In genomic region chr5:55429707-55430253, GRCh38 we compare ENCODE assay signal across 1 cellular context.
TF ChIP-seq lines count a peak whose summit lies in the region.

No MANE protein-coding gene starts in this region.

TF ChIP-seq in HepG2, 621 proteins besides CTCF, POLR2A, EP300 and RAD21 (continued from another document):
- TF ChIP-seq NFAT5 (CRISPR knock-in tag; IDR thresholded peaks at IDR 0.05) (no peak), HNF1B (CRISPR knock-in tag; IDR thresholded peaks at IDR 0.05) (0 out of 2 replicates have a peak, but pooled peaks have one; percentile 24), PAXIP1 (CRISPR knock-in tag; conservative IDR thresholded peaks at IDR 0.05) (peak; percentile 52; the same call in 1 of the 2 replicates), NCOR1 (IDR thresholded peaks at IDR 0.05; ENCODE audit: borderline replicate concordance, low read length) (peak; percentile 68; the same call in 1 of the 2 replicates), JUN (CRISPR knock-in tag; IDR thresholded peaks at IDR 0.05) (0 out of 2 replicates have a peak, but pooled peaks have one; percentile 35), ZBED4 (CRISPR knock-in tag; IDR thresholded peaks at IDR 0.05; ENCODE audit: borderline replicate concordance) (no peak), TBX2 (CRISPR knock-in tag; IDR thresholded peaks at IDR 0.05; ENCODE audit: borderline replicate concordance) (peak; percentile 72; the same call in 1 of the 2 replicates), POLR2G (IDR thresholded peaks at IDR 0.05; ENCODE audit: low read depth, low read length) (peak; percentile 36; the same call in 1 of the 2 replicates), ZNF710 (CRISPR knock-in tag; IDR thresholded peaks at IDR 0.05; ENCODE audit: borderline replicate concordance) (no peak), FOXP4 (CRISPR knock-in tag; IDR thresholded peaks at IDR 0.05) (peak; percentile 77), ZFAT (CRISPR knock-in tag; conservative IDR thresholded peaks at IDR 0.05) (no peak), ZBTB34 (CRISPR knock-in tag; IDR thresholded peaks at IDR 0.05) (0 out of 2 replicates have a peak, but pooled peaks have one; percentile 29), ZNF749 (CRISPR knock-in tag; IDR thresholded peaks at IDR 0.05; ENCODE audit: borderline replicate concordance) (0 out of 2 replicates have a peak, but pooled peaks have one; percentile 63), GPBP1L1 (CRISPR knock-in tag; IDR thresholded peaks at IDR 0.05) (no peak), SOX13 (IDR thresholded peaks at IDR 0.05) (no peak), SOX13 (CRISPR knock-in tag; conservative IDR thresholded peaks at IDR 0.05 in 1 of 2, IDR thresholded peaks at IDR 0.05 in 1 of 2) (peak in 1 of 2 experiments; percentile 66; a peak in 1 of 4 replicates), RBM22 (optimal IDR thresholded peaks at IDR 0.05; ENCODE audit: low read length) (peak; percentile 15), ZNF614 (CRISPR knock-in tag; IDR thresholded peaks at IDR 0.05; ENCODE audit: borderline replicate concordance) (peak; percentile 49; the same call in 1 of the 2 replicates), ZNF576 (CRISPR knock-in tag; IDR thresholded peaks at IDR 0.05) (no peak), ARID5B (CRISPR knock-in tag; IDR thresholded peaks at IDR 0.05) (peak; percentile 48; the same call in 1 of the 2 replicates), NRL (CRISPR knock-in tag; IDR thresholded peaks at IDR 0.05; ENCODE audit: borderline replicate concordance) (peak; percentile 27; the same call in 1 of the 2 replicates)
